ENCODE assay signal across 17 cellular contexts in the genomic region with DNA sequence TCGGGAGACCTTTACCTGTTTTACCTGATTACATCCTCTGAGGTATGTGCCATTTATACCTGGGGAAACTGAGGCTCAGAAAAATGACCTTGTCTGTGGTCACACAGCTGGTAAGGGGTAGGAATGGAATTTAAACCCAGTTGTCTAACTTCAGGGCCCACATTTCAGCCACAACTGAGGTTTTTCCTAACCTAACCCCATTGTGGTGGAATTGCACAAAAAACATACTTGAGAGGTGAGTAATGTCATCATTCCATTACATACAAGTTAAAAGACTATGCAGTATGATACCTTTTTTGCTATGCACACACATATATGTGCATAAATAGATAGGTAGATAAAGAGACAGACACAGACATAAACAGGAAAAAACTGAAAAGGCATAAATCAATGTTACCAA. TPM values are rescaled to one million over a fixed set of nuclear protein-coding genes. Genes with fewer than 3 reads are reported as not detected.
DNase-seq lines count a peak whose midpoint lies in the region; ATAC-seq lines count a peak whose summit lies in the region.
"Had no signal": no experiment of that assay in that cellular context is flagged by ENCODE, and none has a peak within 500 bp of the region (broad histone marks: within the 10 kb centered on the region; RNA-seq: fewer than 3 reads in every experiment).

No MANE protein-coding gene starts in this region.

- H3K4me3 ChIP-seq in skeletal muscle cell (ENCODE audit: low read depth, low read length): no peak overlapping the region

- no peak for ATAC-seq in Right ventricle myocardium inferior
- no peak for ATAC-seq in GM21576 (IDR thresholded peaks at IDR 0.05; ENCODE audit: unreplicated experiment)
- no peak for ATAC-seq in HG03460 (IDR thresholded peaks at IDR 0.05; ENCODE audit: unreplicated experiment)
- ATAC-seq: stimulated activated naive B cell treated with anti-CD40 and anti-IgM and Interleukin-4, amounts not matched to agents 10 μg/mL and 1 μg/mL and 100 μg/mL, for 72 hours had no signal

- intact Hi-C loops in Right ventricle myocardium inferior (cut with DNase I): no loop called here

- DNase-seq in EL (peak; percentile 73), SW480 (ENCODE audit: low spot score) (peak; percentile 60), fibroblast of peridontal ligament (ENCODE audit: extremely low read depth) (peak; percentile 76), skeletal muscle cell (ENCODE audit: low read depth) (peak; percentile 54), Right ventricle myocardium inferior (ENCODE audit: missing footprints) (no peak), amygdala (lab: John Stamatoyannopoulos, UW) (no peak)
- DNase-seq: cortex of kidney; KBM-7; kidney; NCI-H146; NCI-H526 treated with DMSO at 0.1 percent for 48 hours; SHP77; stimulated activated CD4-positive, alpha-beta T cell treated with anti-CD3 and anti-CD28 coated beads, Interleukin-4, amount 100 ng/mL, for 4 hours; stimulated activated naive B cell treated with anti-CD40 and anti-IgM and Interleukin-4, amounts not matched to agents 10 μg/mL and 1 μg/mL and 100 μg/mL, for 72 hours had no signal

RNA-seq across cellular contexts. Expression of gene FGF1, which starts 14.1 kb away (rescaled TPM):
- 57.0 TPM for total RNA-seq in Right ventricle myocardium inferior
- total RNA-seq: pulmonary artery endothelial cell had no signal

Comparison
In these comparisons a context has a peak if more than half of its experiments do, and no peak if none do; other contexts are left out.
1. DNase-seq: peak in EL (single experiment), SW480 (single experiment), fibroblast of peridontal ligament (single experiment) and skeletal muscle cell (single experiment); none in Right ventricle myocardium inferior (single experiment) and amygdala (0 of 56).